In the genomic region with DNA sequence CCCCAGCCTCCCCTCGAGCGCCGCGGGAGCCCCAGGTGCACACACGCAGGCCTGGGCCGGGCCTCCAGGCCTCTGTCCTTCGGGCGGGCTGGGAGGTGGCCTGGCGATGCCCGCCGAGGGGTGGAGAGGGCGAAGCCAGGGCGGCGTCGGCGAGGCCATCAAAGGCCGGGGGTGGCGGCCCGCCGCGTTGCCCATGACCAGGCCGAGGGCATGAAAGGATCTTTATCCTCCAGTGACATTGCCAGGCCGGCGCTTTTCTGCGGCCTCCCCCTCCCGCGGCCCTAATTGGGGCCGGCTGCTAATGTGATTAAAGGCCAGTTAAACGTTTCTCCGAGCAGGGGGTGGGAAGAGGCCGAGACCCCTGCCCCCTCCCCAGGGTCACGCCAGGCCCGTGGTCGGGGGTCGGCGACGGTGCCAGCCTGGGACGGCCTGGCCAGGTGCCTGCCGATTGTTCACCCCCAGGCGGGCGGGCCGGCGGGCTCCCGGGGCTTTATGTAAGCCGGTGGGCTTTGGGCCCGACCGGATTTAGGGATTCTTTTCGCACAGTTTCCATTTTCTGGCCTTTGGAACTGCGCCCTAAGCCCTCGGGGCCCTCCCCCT, we compare ENCODE assay signal across 1 cellular context.
A peak's percentile ranks its signal among the peaks of the same experiment; 100 is the strongest.
TF ChIP-seq lines count a peak whose summit lies in the region.

No MANE protein-coding gene starts in this region.

TF ChIP-seq in H1, 55 proteins besides CTCF, POLR2A, EP300 and RAD21:
- TF ChIP-seq ASH2L (IDR thresholded peaks at IDR 0.05; ENCODE audit: low read length), result peak; percentile 20
- no peak for TF ChIP-seq SP4 (IDR thresholded peaks at IDR 0.05; ENCODE audit: low read length)
- TF ChIP-seq EZH2 (IDR thresholded peaks at IDR 0.05; ENCODE audit: low read depth, low read length, severe bottlenecking), result peak; percentile 47
- TF ChIP-seq JUND (IDR thresholded peaks at IDR 0.05; ENCODE audit: low read length), result no peak
- no peak for TF ChIP-seq RFX5 (IDR thresholded peaks at IDR 0.05; ENCODE audit: borderline replicate concordance, low read depth, low read length)
